In the genomic region with DNA sequence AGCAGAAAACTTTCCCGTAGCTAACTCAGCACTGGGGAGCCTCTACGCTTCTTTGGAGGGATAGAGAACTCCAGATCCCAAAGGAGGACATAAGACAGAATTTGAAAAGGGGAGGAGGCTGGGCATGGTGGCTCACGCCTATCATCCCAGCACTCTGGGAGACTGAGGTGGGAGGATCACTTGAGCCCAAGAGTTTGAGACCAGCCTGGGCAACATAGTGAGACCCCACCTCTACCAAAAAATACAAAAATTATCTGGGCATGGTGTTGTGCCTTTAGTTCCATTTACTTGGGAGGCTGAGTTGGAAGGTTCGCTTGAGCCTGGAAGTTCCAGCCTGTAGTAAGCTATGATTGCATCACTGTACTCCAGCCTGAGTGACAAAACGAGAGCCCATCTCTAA, we compare ENCODE assay signal across 23 cellular contexts.
"Had no signal": no experiment of that assay in that cellular context is flagged by ENCODE, and none has a peak within 500 bp of the region (broad histone marks: within the 10 kb centered on the region; RNA-seq: fewer than 3 reads in every experiment).

No MANE protein-coding gene starts in this region.

- H3K4me3 ChIP-seq: heart left ventricle, right atrium auricular region, thoracic aorta, uterus had no signal

- H3K27ac ChIP-seq: foreskin keratinocyte, right atrium auricular region, thoracic aorta, uterus had no signal

- H3K36me3 ChIP-seq: uterus had no signal

- H3K27me3 ChIP-seq: foreskin keratinocyte, heart left ventricle, right atrium auricular region, uterus had no signal

- ATAC-seq: activated CD4-positive, CD25-positive, alpha-beta regulatory T cell treated with anti-CD3 and anti-CD28 coated beads, Interleukin-2, amount 50 U/mL, for 24 hours; activated naive CD4-positive, alpha-beta T cell treated with anti-CD3 and anti-CD28 coated beads, Interleukin-2, amount 50 U/mL, for 72 hours; activated T-helper 17 cell treated with anti-CD3 and anti-CD28 coated beads, Interleukin-2, amount 50 U/mL, for 72 hours; esophagus mucosa; foreskin keratinocyte; heart left ventricle; stimulated activated naive CD8-positive, alpha-beta T cell treated with anti-CD3 and anti-CD28 coated beads, Interleukin-15, Interleukin-2, amounts not matched to agents 100 U/mL and 50 U/mL, for 24 hours; T-cell had no signal

- DNase-seq: activated CD4-positive, alpha-beta T cell treated with anti-CD3 and anti-CD28 coated beads for 48 hours; activated CD4-positive, alpha-beta T cell treated with anti-CD3 and anti-CD28 coated beads, Interleukin-2, amount 50 U/mL, for 48 hours; activated CD8-positive, alpha-beta memory T cell treated with anti-CD3 and anti-CD28 coated beads, Interleukin-2, amount 50 U/mL, for 4 hours; activated naive CD4-positive, alpha-beta T cell; activated T-cell treated with anti-CD3 and anti-CD28 coated beads, Interleukin-2, amount 50 U/mL, for 24 hours; endodermal cell; foreskin keratinocyte; heart left ventricle; immature natural killer cell; kidney; mammary epithelial cell; naive B cell; stimulated activated CD4-positive, alpha-beta T cell treated with anti-CD3 and anti-CD28 coated beads, Interleukin-2, amount 100 ng/mL, for 48 hours; stimulated activated naive CD8-positive, alpha-beta T cell treated with anti-CD3 and anti-CD28 coated beads, Interleukin-15, Interleukin-2, amounts not matched to agents 100 U/mL and 50 U/mL, for 24 hours; T-cell; uterus had no signal

- FAIRE-seq: bronchial epithelial cell, kidney had no signal

- H3K9me3 ChIP-seq: heart left ventricle, right atrium auricular region, thoracic aorta, uterus had no signal

- H3K4me1 ChIP-seq: foreskin keratinocyte had no signal
